1 cellular context compared by ENCODE assay signal in genomic region chr17:2376107-2376506, GRCh38.
TF ChIP-seq lines count a peak whose summit lies in the region.

No MANE protein-coding gene starts in this region.

TF ChIP-seq in GM23338, 12 proteins besides CTCF, POLR2A, EP300 and RAD21 (continued from another document):
- no peak for TF ChIP-seq ETS1 (IDR thresholded peaks at IDR 0.05)
- TF ChIP-seq ZNF462 (CRISPR knock-in tag; IDR thresholded peaks at IDR 0.05), result no peak
